Comparison of ENCODE assay signal across 15 cellular contexts in genomic region chr9:114250648-114251047, GRCh38.
DNase-seq lines count a peak whose midpoint lies in the region; ATAC-seq and TF ChIP-seq lines count a peak whose summit lies in the region.
"Had no signal": no experiment of that assay in that cellular context is flagged by ENCODE, and none has a peak within 500 bp of the region (broad histone marks: within the 10 kb centered on the region; RNA-seq: fewer than 3 reads in every experiment).

No MANE protein-coding gene starts in this region.

- H3K27ac ChIP-seq in upper lobe of right lung = peak overlapping the region; percentile 3
- H3K27ac ChIP-seq: PC-9, SJSA1 had no signal

- H3K4me3 ChIP-seq in upper lobe of right lung = no peak overlapping the region
- H3K4me3 ChIP-seq: PC-9, SJSA1 had no signal

- TF ChIP-seq CTCF in nephron (IDR thresholded peaks at IDR 0.05; ENCODE audit: unreplicated experiment in 3 of 3) (no peak), upper lobe of right lung (IDR thresholded peaks at IDR 0.05) (no peak)

- no peak overlapping the region for H3K4me3 Mint-ChIP-seq in nephron
- H3K4me3 Mint-ChIP-seq: activated CD8-positive, alpha-beta T cell treated with anti-CD3 and anti-CD28 coated beads, Interleukin-2, amount 10 ng/mL, durations not matched to agents 7 days and 5 days had no signal

- DNase-seq in NCI-H1694 (lab: John Stamatoyannopoulos, UW) (peak; percentile 39), NCI-H1694 treated with DMSO at 0.1 percent for 48 hours (lab: John Stamatoyannopoulos, UW) (no peak), Right ventricle myocardium superior (no peak), upper lobe of right lung (no peak), AG08396 (ENCODE audit: low spot score) (no peak), kidney glomerular epithelial cell (lab: John Stamatoyannopoulos, UW) (no peak)
- DNase-seq: activated CD8-positive, alpha-beta T cell treated with anti-CD3 and anti-CD28 coated beads, Interleukin-2, amount 10 ng/mL, durations not matched to agents 7 days and 5 days; dermis blood vessel endothelial cell; PC-9; stimulated activated CD4-positive, alpha-beta T cell treated with anti-CD3 and anti-CD28 coated beads, Interleukin-1b, Interleukin-23, amount 100 ng/mL, for 48 hours; stimulated activated naive CD8-positive, alpha-beta T cell treated with anti-CD3 and anti-CD28 coated beads, Interleukin-15, Interleukin-2, amounts not matched to agents 100 U/mL and 50 U/mL, for 24 hours had no signal

- no peaks in the 10 kb centered on the region for H3K27me3 Mint-ChIP-seq in nephron (ENCODE audit: low read depth)

- peak overlapping the region in 2 of 3 experiments; percentile 72 to 86 for H3K27ac Mint-ChIP-seq in nephron
- H3K27ac Mint-ChIP-seq: activated CD8-positive, alpha-beta T cell treated with anti-CD3 and anti-CD28 coated beads, Interleukin-2, amount 10 ng/mL, durations not matched to agents 7 days and 5 days; activated naive CD4-positive, alpha-beta T cell treated with anti-CD3 and anti-CD28 coated beads, Interleukin-2, amount 50 U/mL, for 72 hours had no signal

- peaks cover 10% of the 10 kb centered on the region for H3K36me3 Mint-ChIP-seq in nephron (ENCODE audit: low read depth)
- H3K36me3 Mint-ChIP-seq: activated naive CD4-positive, alpha-beta T cell treated with anti-CD3 and anti-CD28 coated beads, Interleukin-2, amount 50 U/mL, for 72 hours had no signal

- peaks cover 36% of the 10 kb centered on the region for H3K4me1 Mint-ChIP-seq in nephron

- intact Hi-C loops in Right ventricle myocardium superior (cut with DNase I) (no loop called here), upper lobe of right lung (cut with DNase I) (no loop called here)

- no peaks in the 10 kb centered on the region for H3K9me3 ChIP-seq in upper lobe of right lung
- H3K9me3 ChIP-seq: SJSA1 had no signal

- no peaks in the 10 kb centered on the region for H3K9me3 Mint-ChIP-seq in nephron
- H3K9me3 Mint-ChIP-seq: activated naive CD4-positive, alpha-beta T cell treated with anti-CD3 and anti-CD28 coated beads, Interleukin-2, amount 50 U/mL, for 72 hours had no signal

- H3K27me3 ChIP-seq in upper lobe of right lung = no peaks in the 10 kb centered on the region
- H3K27me3 ChIP-seq: SJSA1 had no signal

- H3K4me1 ChIP-seq in upper lobe of right lung = peaks cover 14% of the 10 kb centered on the region

- ATAC-seq in Right ventricle myocardium superior (ENCODE audit: poor library complexity) = peak; percentile 83
- ATAC-seq in upper lobe of right lung = no peak
- ATAC-seq in GM21619 (IDR thresholded peaks at IDR 0.05; ENCODE audit: unreplicated experiment) = no peak
- ATAC-seq: activated CD8-positive, alpha-beta T cell treated with anti-CD3 and anti-CD28 coated beads, Interleukin-2, amount 10 ng/mL, durations not matched to agents 7 days and 5 days; activated naive CD4-positive, alpha-beta T cell treated with anti-CD3 and anti-CD28 coated beads, Interleukin-2, amount 50 U/mL, for 72 hours; stimulated activated naive CD8-positive, alpha-beta T cell treated with anti-CD3 and anti-CD28 coated beads, Interleukin-15, Interleukin-2, amounts not matched to agents 100 U/mL and 50 U/mL, for 24 hours had no signal

- no peaks in the 10 kb centered on the region for H3K36me3 ChIP-seq in upper lobe of right lung
- H3K36me3 ChIP-seq: SJSA1 had no signal
